11 cellular contexts compared by ENCODE assay signal in the genomic region with DNA sequence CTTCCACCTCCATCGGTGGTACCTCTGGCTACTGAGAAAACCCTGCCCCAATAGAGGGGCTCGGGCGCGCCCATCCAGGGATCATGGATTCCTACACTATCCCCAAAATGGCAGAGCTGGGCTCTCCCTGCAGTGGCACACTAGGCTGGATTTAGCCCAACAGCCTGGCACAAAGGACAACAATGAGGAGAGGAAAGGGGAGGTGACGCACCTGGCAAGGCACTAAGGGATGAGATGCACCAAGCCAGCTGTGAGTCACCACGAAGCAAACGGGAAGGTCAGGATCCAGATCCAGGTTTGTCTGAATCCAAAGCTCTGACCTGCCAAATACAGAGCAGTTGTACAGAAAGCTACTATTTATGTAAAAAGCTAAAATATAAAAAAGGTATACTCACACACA. TPM values are rescaled to one million over a fixed set of nuclear protein-coding genes. Genes with fewer than 3 reads are reported as not detected.
DNase-seq lines count a peak whose midpoint lies in the region; ATAC-seq and TF ChIP-seq lines count a peak whose summit lies in the region.
"Had no signal": no experiment of that assay in that cellular context is flagged by ENCODE, and none has a peak within 500 bp of the region (broad histone marks: within the 10 kb centered on the region; RNA-seq: fewer than 3 reads in every experiment).

No MANE protein-coding gene starts in this region.

- peak overlapping the region; percentile 78 for H3K27ac Mint-ChIP-seq in endothelial cell (ENCODE audit: unreplicated experiment)
- H3K27ac Mint-ChIP-seq: CD4-positive, CD25-positive, alpha-beta regulatory T cell had no signal

- TF ChIP-seq CTCF in heart right ventricle (IDR thresholded peaks at IDR 0.05) = no peak
- no peak for TF ChIP-seq CTCF in endothelial cell (IDR thresholded peaks at IDR 0.05; ENCODE audit: unreplicated experiment)
- TF ChIP-seq CTCF in mucosa of descending colon (IDR thresholded peaks at IDR 0.05) = no peak

- H3K4me3 ChIP-seq in heart right ventricle = no peak overlapping the region
- H3K4me3 ChIP-seq in mucosa of descending colon = no peak overlapping the region

- no peaks in the 10 kb centered on the region for H3K27me3 ChIP-seq in heart right ventricle

- no peaks in the 10 kb centered on the region for H3K27me3 Mint-ChIP-seq in endothelial cell (ENCODE audit: unreplicated experiment)
- H3K27me3 Mint-ChIP-seq: CD4-positive, CD25-positive, alpha-beta regulatory T cell had no signal

- DNase-seq in heart right ventricle (no peak), cardiac septum (ENCODE audit: low spot score) (no peak), NCI-H774 (lab: John Stamatoyannopoulos, UW) (peak; percentile 25), endothelial cell (ENCODE audit: low spot score) (no peak), mucosa of descending colon (no peak)
- no peak for DNase-seq in central memory CD4-positive, alpha-beta T cell
- DNase-seq: CD4-positive, CD25-positive, alpha-beta regulatory T cell; NCI-H187; SHP77 treated with DMSO at 0.1 percent for 48 hours had no signal

- H3K9me3 ChIP-seq in heart right ventricle (no peaks in the 10 kb centered on the region), mucosa of descending colon (no peaks in the 10 kb centered on the region)

- H3K9me3 Mint-ChIP-seq in endothelial cell (ENCODE audit: unreplicated experiment) = no peaks in the 10 kb centered on the region

- H3K36me3 Mint-ChIP-seq in endothelial cell (ENCODE audit: low read depth, unreplicated experiment) = peaks cover 10% of the 10 kb centered on the region

- H3K27ac ChIP-seq in heart right ventricle = peak overlapping the region in 3 of 10 donors; percentile 2 to 31 (median 15)

- H3K4me1 ChIP-seq in heart right ventricle (peaks cover 0 to 74% (median 49%) of the 10 kb centered on the region in 9 donors), mucosa of descending colon (ENCODE audit: low read depth) (no peaks in the 10 kb centered on the region)

- peaks cover 35% of the 10 kb centered on the region for H3K4me1 Mint-ChIP-seq in endothelial cell (ENCODE audit: unreplicated experiment)

- peaks cover 0 to 5% (median 0%) of the 10 kb centered on the region in 9 donors for H3K36me3 ChIP-seq in heart right ventricle
- H3K36me3 ChIP-seq in mucosa of descending colon (ENCODE audit: low read depth) = no peaks in the 10 kb centered on the region

- intact Hi-C loops in heart right ventricle (cut with DNase I) (no loop called here), cardiac septum (cut with DNase I) (no loop called here), mucosa of descending colon (cut with DNase I, micrococcal nuclease) (no loop called here)

- H3K4me3 Mint-ChIP-seq in endothelial cell (ENCODE audit: unreplicated experiment) = peak overlapping the region; percentile 49
- H3K4me3 Mint-ChIP-seq: CD4-positive, CD25-positive, alpha-beta regulatory T cell had no signal

- 83 to 84% methylated on average over 7 of the region's 7 CpGs for WGBS in heart right ventricle, 2 donors

- ATAC-seq in heart right ventricle (peak in 5 of 8 donors; percentile 16 to 78 (median 43)), GM21825 (IDR thresholded peaks at IDR 0.05; ENCODE audit: unreplicated experiment) (no peak), mucosa of descending colon (no peak)

RNA-seq across cellular contexts. Expression of a gene that starts 18.1 kb away (rescaled TPM):
- total RNA-seq in heart right ventricle (10 to 100 TPM; 31.0 to 39.0 (median 36.9) TPM), cardiac septum (31.1 TPM), endothelial cell (ENCODE audit: unreplicated experiment) (49.0 TPM), mucosa of descending colon (10 to 100 TPM; 16.2 to 25.0 (median 19.0) TPM)
- polyA plus RNA-seq in heart right ventricle = 10 to 100 TPM in 1 of 2 donors, 1 to 10 TPM in 1; 9.1 to 22.5 TPM

RNA-seq across cellular contexts. Expression of a gene that starts 32.5 kb away (rescaled TPM):
- under 1 TPM in 1 of 10 donors, not detected in 9; 0.98 TPM for total RNA-seq in heart right ventricle
- under 1 TPM in 1 of 2 donors, not detected in 1; 0.73 TPM for polyA plus RNA-seq in heart right ventricle
- total RNA-seq in cardiac septum = not detected
- not detected for total RNA-seq in endothelial cell (ENCODE audit: unreplicated experiment)
- total RNA-seq in mucosa of descending colon = not detected
- total RNA-seq: CD4-positive, CD25-positive, alpha-beta regulatory T cell; LHCN-M2 had no signal
- polyA plus RNA-seq: CD4-positive, CD25-positive, alpha-beta regulatory T cell had no signal

RNA-seq across cellular contexts. Expression of a gene that starts 50.5 kb away (rescaled TPM):
- total RNA-seq in heart right ventricle = 10 to 100 TPM in 2 of 10 donors, 1 to 10 TPM in 8; 1.7 to 17.3 (median 3.2) TPM
- 10 to 100 TPM in 1 of 2 donors, 1 to 10 TPM in 1; 3.5 to 20.8 TPM for polyA plus RNA-seq in heart right ventricle
- total RNA-seq in cardiac septum = 11.0 TPM
- 15.4 TPM for total RNA-seq in endothelial cell (ENCODE audit: unreplicated experiment)
- total RNA-seq in mucosa of descending colon = 1 to 10 TPM; 1.2 to 5.7 (median 3.3) TPM

Comparison
In these comparisons a context has a peak if more than half of its experiments do, and no peak if none do; other contexts are left out.
1. ATAC-seq: peak in heart right ventricle (5 of 8); none in GM21825 (single experiment) and mucosa of descending colon (single experiment).